Comparison of ENCODE assay signal across 8 cellular contexts in the genomic region with DNA sequence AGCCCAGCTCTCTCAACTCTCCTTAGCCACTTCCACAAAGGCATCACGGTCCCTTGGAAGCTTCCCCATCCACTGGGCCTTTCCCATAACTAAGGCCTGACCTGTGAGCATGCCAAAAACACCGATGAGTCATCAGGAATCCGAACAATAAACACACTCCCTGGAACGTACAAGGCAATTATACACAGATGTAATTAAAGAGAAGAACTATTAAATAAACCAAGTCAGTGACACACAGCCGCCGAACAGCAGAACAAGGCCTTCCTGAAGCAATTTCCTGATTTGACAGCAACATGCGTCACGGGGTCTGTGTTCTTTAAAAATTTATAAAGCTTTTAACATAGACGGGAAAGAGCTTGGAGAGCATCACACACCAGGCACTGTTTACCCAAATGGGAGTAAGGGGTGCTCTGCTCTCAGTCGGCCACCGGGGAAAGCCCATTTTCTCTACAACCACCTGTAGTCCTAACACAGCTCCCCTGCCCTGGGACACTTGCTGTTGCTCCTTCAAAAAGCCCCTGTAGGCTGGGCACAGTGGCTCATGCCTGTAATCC. TPM values are rescaled to one million over a fixed set of nuclear protein-coding genes. Genes with fewer than 3 reads are reported as not detected.
A peak's percentile ranks its signal among the peaks of the same experiment; 100 is the strongest.
DNase-seq lines count a peak whose midpoint lies in the region; ATAC-seq, FAIRE-seq and TF ChIP-seq lines count a peak whose summit lies in the region.

No MANE protein-coding gene starts in this region.

- TF ChIP-seq EP300 in transverse colon (IDR thresholded peaks at IDR 0.05; ENCODE audit: low read depth): peak; percentile 97

- peak overlapping the region; percentile 88 to 95 (median 94) for H3K27ac ChIP-seq in transverse colon

- no peak for FAIRE-seq in GM12891 (lab: Jason Lieb, UNC)

- WGBS in transverse colon (ENCODE audit: low coverage in 1 of 2), 2 donors: 29 to 73% methylated on average over 5 to 11 of the region's 11 CpGs

- ATAC-seq in HG03039 (IDR thresholded peaks at IDR 0.05; ENCODE audit: unreplicated experiment): no peak

- intact Hi-C loops in transverse colon (cut with DNase I; ENCODE audit: low total_unique reads): no loop called here

- H3K9me3 ChIP-seq in transverse colon: no peaks in the 10 kb centered on the region

- no peak overlapping the region for H3K4me3 ChIP-seq in kidney epithelial cell (ENCODE audit: low read depth, low read length)
- no peak overlapping the region for H3K4me3 ChIP-seq in transverse colon

- no peak for TF ChIP-seq CTCF in kidney epithelial cell (IDR thresholded peaks at IDR 0.05; ENCODE audit: insufficient read depth, low read length, poor library complexity, severe bottlenecking)
- peak in 1 of 5 experiments; percentile 31 for TF ChIP-seq CTCF in transverse colon (IDR thresholded peaks at IDR 0.05)

- in situ Hi-C loops in transverse colon (cut with MboI; ENCODE audit: low pct_ligation_motif_present in 1 of 4, low pct_unique_long_range_greater_than_20kb in 1 of 4, low sequenced_read_pairs in 3 of 4): no loop called here

- DNase-seq in HT-29 (ENCODE audit: low spot score) (peak; percentile 92), astrocyte of the hippocampus (ENCODE audit: low read depth, low spot score) (peak; percentile 97), kidney epithelial cell (ENCODE audit: low read depth) (peak; percentile 75), transverse colon (peak; percentile 85), GF-D8 (lab: John Stamatoyannopoulos, UW) (no peak), GM12891 (ENCODE audit: insufficient read length, low spot score) (no peak)
- no peak for DNase-seq in stimulated activated CD4-positive, alpha-beta T cell treated with anti-CD3 and anti-CD28 coated beads, Interleukin-1b, Interleukin-23, amount 100 ng/mL, for 48 hours

- H3K4me1 ChIP-seq in transverse colon: peaks cover 18 to 28% (median 21%) of the 10 kb centered on the region in 4 donors

- H3K27me3 ChIP-seq in kidney epithelial cell (ENCODE audit: control insufficient read depth, insufficient read depth, low read length): no peaks in the 10 kb centered on the region
- no peaks in the 10 kb centered on the region for H3K27me3 ChIP-seq in transverse colon

- no peaks in the 10 kb centered on the region for H3K36me3 ChIP-seq in kidney epithelial cell (ENCODE audit: control insufficient read depth, insufficient read depth, low read length)
- no peaks in the 10 kb centered on the region for H3K36me3 ChIP-seq in transverse colon

- no peak for TF ChIP-seq POLR2A in transverse colon (IDR thresholded peaks at IDR 0.05)
- no peak for TF ChIP-seq POLR2A in GM12891 (IDR thresholded peaks at IDR 0.05; ENCODE audit: low read depth, low read length)

TF ChIP-seq in GM12891, 5 proteins besides CTCF, POLR2A, EP300 and RAD21:
- TF ChIP-seq SPI1 (IDR thresholded peaks at IDR 0.05; ENCODE audit: low read depth, low read length) (no peak), POU2F2 (IDR thresholded peaks at IDR 0.05; ENCODE audit: low read depth, low read length) (no peak), PAX5 (IDR thresholded peaks at IDR 0.05; ENCODE audit: insufficient read depth, low read length, severe bottlenecking) (no peak), POLR2AphosphoS5 (IDR thresholded peaks at IDR 0.05; ENCODE audit: low read depth, low read length) (no peak), TAF1 (IDR thresholded peaks at IDR 0.05; ENCODE audit: low read depth, low read length) (no peak)

RNA-seq across cellular contexts. Expression of gene COG7, which starts 29.4 kb away (rescaled TPM):
- total RNA-seq in HT-29 (2014; rRNA removed; shearing (Covaris generic)): 17.5 and 18.3 TPM in 2 replicates
- total RNA-seq in kidney epithelial cell (10.7 and 13.6 TPM in 2 replicates), transverse colon (100 to 1,000 TPM in 1 of 4 donors, 10 to 100 TPM in 3; 37.1 to 121 (median 54.6) TPM)
- polyA plus RNA-seq in GM12891 (2012; ENCODE audit: low read depth, missing spikeins): 8.2 TPM

Comparison
In these comparisons a context has a peak if more than half of its experiments do, and no peak if none do; other contexts are left out.
1. DNase-seq: peak in HT-29 (single experiment), astrocyte of the hippocampus (single experiment), kidney epithelial cell (single experiment) and transverse colon (single experiment); none in stimulated activated CD4-positive, alpha-beta T cell treated with anti-CD3 and anti-CD28 coated beads, Interleukin-1b, Interleukin-23, amount 100 ng/mL, for 48 hours (single experiment), GF-D8 (single experiment) and GM12891 (single experiment).